In genomic region chr9:27476870-27477269, GRCh38 we compare ENCODE assay signal across 25 cellular contexts. TPM values are rescaled to one million over a fixed set of nuclear protein-coding genes. Genes with fewer than 3 reads are reported as not detected.
DNase-seq lines count a peak whose midpoint lies in the region; ATAC-seq, FAIRE-seq and TF ChIP-seq lines count a peak whose summit lies in the region.
"Had no signal": no experiment of that assay in that cellular context is flagged by ENCODE, and none has a peak within 500 bp of the region (broad histone marks: within the 10 kb centered on the region; RNA-seq: fewer than 3 reads in every experiment).

No MANE protein-coding gene starts in this region.

- H3K36me3 ChIP-seq in GM23338 (ENCODE audit: insufficient read depth) (peaks cover 3% of the 10 kb centered on the region; the same call in 1 of the 2 replicates), H1 (ENCODE audit: control insufficient read depth in 2 of 4, insufficient read depth in 4 of 4, low read length in 3 of 4) (peaks cover 0 to 3% (median 0%) of the 10 kb centered on the region in 4 experiments; a peak in 2 of 8 replicates)

- no peaks in the 10 kb centered on the region for H3K9me2 ChIP-seq in GM23338 (ENCODE audit: insufficient read depth)

- H3K9ac ChIP-seq in H1 (replicated peaks in 1 of 4; ENCODE audit: extremely low read depth in 1 of 4, low read depth in 3 of 4, low read length in 3 of 4) = no peak overlapping the region
- H3K9ac ChIP-seq: BLaER1 treated with 17β-estradiol and CSF1 and Interleukin-3, amounts not matched to agents 10 nM and 100 nM had no signal

- no peaks in the 10 kb centered on the region for H3K23me2 ChIP-seq in H1 (ENCODE audit: low read depth, low read length)

- H3K27ac ChIP-seq in GM23338 (ENCODE audit: low read depth) = no peak overlapping the region
- no peak overlapping the region for H3K27ac ChIP-seq in H1 (ENCODE audit: low read depth, low read length)
- H3K27ac ChIP-seq: BLaER1 treated with 17β-estradiol and CSF1 and Interleukin-3, amounts not matched to agents 10 nM and 100 nM had no signal

- no peaks in the 10 kb centered on the region for H3K79me1 ChIP-seq in H1 (ENCODE audit: low read depth, low read length)

- H3K4me3 Mint-ChIP-seq in GM23338 (no peak overlapping the region), nephron progenitor cell (no peak overlapping the region)
- H3K4me3 Mint-ChIP-seq in stimulated activated naive B cell treated with anti-CD40 and anti-IgM and Interleukin-4, amounts not matched to agents 10 μg/mL and 1 μg/mL and 100 μg/mL, for 72 hours = no peak overlapping the region
- H3K4me3 Mint-ChIP-seq: CD8-positive, alpha-beta T cell; HFFc6 had no signal

- H3K9me3 ChIP-seq in H1 (ENCODE audit: insufficient read depth in 2 of 2, low read depth in 1 of 2, low read length in 1 of 2) = peaks cover 5 to 8% of the 10 kb centered on the region in 2 experiments

- H3K9me3 Mint-ChIP-seq in GM23338 (peaks cover 20% of the 10 kb centered on the region), nephron progenitor cell (peaks cover 33% of the 10 kb centered on the region)
- H3K9me3 Mint-ChIP-seq in stimulated activated naive B cell treated with anti-CD40 and anti-IgM and Interleukin-4, amounts not matched to agents 10 μg/mL and 1 μg/mL and 100 μg/mL, for 72 hours = peaks cover 2 to 5% of the 10 kb centered on the region in 2 donors
- H3K9me3 Mint-ChIP-seq: HFFc6 had no signal

- H3K4me1 Mint-ChIP-seq in GM23338 (peaks cover 20% of the 10 kb centered on the region), nephron progenitor cell (peaks cover 41% of the 10 kb centered on the region)
- peaks cover 33 to 93% of the 10 kb centered on the region in 2 donors for H3K4me1 Mint-ChIP-seq in stimulated activated naive B cell treated with anti-CD40 and anti-IgM and Interleukin-4, amounts not matched to agents 10 μg/mL and 1 μg/mL and 100 μg/mL, for 72 hours

- no peaks in the 10 kb centered on the region; the same call in none of the 2 replicates for H3K4me1 ChIP-seq in GM23338 (ENCODE audit: insufficient read depth)
- H3K4me1 ChIP-seq in H1 (replicated peaks in 1 of 4; ENCODE audit: control insufficient read depth in 3 of 4, insufficient read depth in 4 of 4, low read length in 3 of 4) = peaks cover 0 to 3% (median 0%) of the 10 kb centered on the region in 4 experiments; a peak in 1 of 7 replicates

- no peak overlapping the region for H3K18ac ChIP-seq in H1 (ENCODE audit: extremely low read depth, low read length)

- no peak for FAIRE-seq in H1 (lab: Jason Lieb, UNC)
- FAIRE-seq: GM12891, GM19239, H54, HTR-8/SVneo had no signal

- no peak overlapping the region for H2BK15ac ChIP-seq in H1 (ENCODE audit: low read length)

- H3K4me3 ChIP-seq in GM23338 = no peak overlapping the region
- H3K4me3 ChIP-seq in H1 (ENCODE audit: extremely low read depth in 1 of 4, insufficient read depth in 2 of 4, low read depth in 3 of 4, low read length in 4 of 4) = no peak overlapping the region
- H3K4me3 ChIP-seq: BLaER1 treated with 17β-estradiol and CSF1 and Interleukin-3, amounts not matched to agents 10 nM and 100 nM had no signal

- H2BK12ac ChIP-seq in H1 (ENCODE audit: low read depth, low read length) = no peak overlapping the region

- no peak overlapping the region for H4K5ac ChIP-seq in H1 (ENCODE audit: insufficient read length, low read depth, low read length)

- POLR2A ChIA-PET in H1 (lab: Charles Lee; ENCODE audit: partially characterized antibody) = no interaction called here

- ATAC-seq in GM23338 (peak; percentile 55), HG02840 (IDR thresholded peaks at IDR 0.05; ENCODE audit: low FRiP score, unreplicated experiment) (no peak)
- ATAC-seq in stimulated activated naive B cell treated with anti-CD40 and anti-IgM and Interleukin-4, amounts not matched to agents 10 μg/mL and 1 μg/mL and 100 μg/mL, for 72 hours (replicated peaks) = no peak
- ATAC-seq: CD8-positive, alpha-beta T cell; HCT116 had no signal

- H3K23ac ChIP-seq in H1 (ENCODE audit: insufficient read length) = no peak overlapping the region

- H4K20me1 ChIP-seq in GM23338 (replicated peaks; ENCODE audit: insufficient read depth) = no peaks in the 10 kb centered on the region
- H4K20me1 ChIP-seq in H1 (replicated peaks in 1 of 2; ENCODE audit: control insufficient read depth in 1 of 2, insufficient read depth in 2 of 2, low read length in 2 of 2) = no peaks in the 10 kb centered on the region
- H4K20me1 ChIP-seq: BLaER1 treated with 17β-estradiol and CSF1 and Interleukin-3, amounts not matched to agents 10 nM and 100 nM had no signal

- H3K27me3 ChIP-seq in GM23338 (ENCODE audit: insufficient read depth) = no peaks in the 10 kb centered on the region
- no peaks in the 10 kb centered on the region for H3K27me3 ChIP-seq in H1 (replicated peaks in 1 of 4; ENCODE audit: control insufficient read depth in 3 of 4, extremely low read depth in 1 of 4, insufficient read depth in 3 of 4, low read length in 3 of 4)
- H3K27me3 ChIP-seq: BLaER1 treated with 17β-estradiol and CSF1 and Interleukin-3, amounts not matched to agents 10 nM and 100 nM had no signal

- 86% methylated on average over 4 of the region's 4 CpGs; no CpG with 5 or more reads in 1 of the 2 experiments for WGBS in H1 (ENCODE audit: extremely low coverage in 1 of 2, insufficient coverage in 1 of 2, insufficient read length in 1 of 2, insufficient replicate concordance in 2 of 2, low coverage in 1 of 2, low lambda C conversion rate in 2 of 2, missing lambda C conversion rate in 1 of 2), 2 experiments

- H3K27me3 Mint-ChIP-seq in GM23338 (ENCODE audit: insufficient read depth, low read depth, poor library complexity) (no peaks in the 10 kb centered on the region), nephron progenitor cell (ENCODE audit: low read depth, poor library complexity) (no peaks in the 10 kb centered on the region)
- no peaks in the 10 kb centered on the region for H3K27me3 Mint-ChIP-seq in stimulated activated naive B cell treated with anti-CD40 and anti-IgM and Interleukin-4, amounts not matched to agents 10 μg/mL and 1 μg/mL and 100 μg/mL, for 72 hours

- TF ChIP-seq EP300 in H1 (IDR thresholded peaks at IDR 0.05; ENCODE audit: borderline replicate concordance in 1 of 2, low read depth in 2 of 2, low read length in 2 of 2) = no peak

- H3K4ac ChIP-seq in H1 (replicated peaks; ENCODE audit: insufficient read length, low read depth, low read length) = no peak overlapping the region

- no peaks in the 10 kb centered on the region; the same call in 1 of the 2 replicates for H3K79me2 ChIP-seq in GM23338 (replicated peaks; ENCODE audit: insufficient read depth)
- H3K79me2 ChIP-seq in H1 (ENCODE audit: control insufficient read depth in 1 of 2, insufficient read depth in 2 of 2, low read length in 2 of 2) = peaks cover 0 to 5% of the 10 kb centered on the region in 2 experiments; a peak in 1 of 4 replicates

- H3K27ac Mint-ChIP-seq in GM23338 = peak overlapping the region; percentile 63; the same call in 1 of the 2 replicates
- peak overlapping the region; percentile 11 for H3K27ac Mint-ChIP-seq in nephron progenitor cell
- H3K27ac Mint-ChIP-seq in stimulated activated naive B cell treated with anti-CD40 and anti-IgM and Interleukin-4, amounts not matched to agents 10 μg/mL and 1 μg/mL and 100 μg/mL, for 72 hours = peak overlapping the region; percentile 70
- H3K27ac Mint-ChIP-seq: CD8-positive, alpha-beta T cell; HFFc6 had no signal

- H4K91ac ChIP-seq in H1 (replicated peaks; ENCODE audit: insufficient read length, low read length) = no peak overlapping the region

- no peak overlapping the region for H4K8ac ChIP-seq in H1 (ENCODE audit: extremely low read depth, insufficient read depth, low read length)

- no peaks in the 10 kb centered on the region for H3F3A ChIP-seq in GM23338 (replicated peaks; ENCODE audit: low read depth)

- H2BK5ac ChIP-seq in H1 (ENCODE audit: low read depth, low read length) = no peak overlapping the region

- H3K56ac ChIP-seq in H1 (replicated peaks; ENCODE audit: insufficient read length, low read depth, low read length) = no peak overlapping the region

- CTCF ChIA-PET in H1 (lab: Charles Lee; ENCODE audit: partially characterized antibody) = interaction anchor here (6.9 kb wide), 1 partner anchor 12 kb away, joined by 28 read pairs; no protein-coding TSS in a partner anchor

- no peak for TF ChIP-seq POLR2A in H1 (IDR thresholded peaks at IDR 0.05; ENCODE audit: control extremely low read depth in 1 of 2, low read depth in 2 of 2, low read length in 2 of 2)

- H3K36me3 Mint-ChIP-seq in GM23338 (ENCODE audit: low read depth) (peaks cover 42% of the 10 kb centered on the region), nephron progenitor cell (ENCODE audit: low read depth) (peaks cover 59% of the 10 kb centered on the region)
- H3K36me3 Mint-ChIP-seq in stimulated activated naive B cell treated with anti-CD40 and anti-IgM and Interleukin-4, amounts not matched to agents 10 μg/mL and 1 μg/mL and 100 μg/mL, for 72 hours = peaks cover 2 to 19% of the 10 kb centered on the region in 2 donors

- TF ChIP-seq RAD21 in H1 (IDR thresholded peaks at IDR 0.05 in 1 of 2, conservative IDR thresholded peaks at IDR 0.05 in 1 of 2; ENCODE audit: low read depth in 2 of 2, low read length in 2 of 2) = no peak

- H2AFZ ChIP-seq in GM23338 (no peak overlapping the region), H1 (ENCODE audit: low read length) (no peak overlapping the region)

- no peak overlapping the region for H2BK120ac ChIP-seq in H1 (replicated peaks; ENCODE audit: low read depth, low read length)

- TF ChIP-seq CTCF in GM23338 (conservative IDR thresholded peaks at IDR 0.05; ENCODE audit: low read depth in 2 of 2) (no peak), H1 (IDR thresholded peaks at IDR 0.05; ENCODE audit: control extremely low read depth in 1 of 3, insufficient read depth in 1 of 3, low read depth in 1 of 3, low read length in 3 of 3) (no peak), nephron progenitor cell (IDR thresholded peaks at IDR 0.05) (no peak)

- no peak for DNase-seq in GM23338 (ENCODE audit: low spot score)
- no peak for DNase-seq in H1 (ENCODE audit: low read depth in 1 of 2, low spot score in 2 of 2)
- no peak for DNase-seq in nephron progenitor cell
- DNase-seq in stimulated activated naive B cell treated with anti-CD40 and anti-IgM and Interleukin-4, amounts not matched to agents 10 μg/mL and 1 μg/mL and 100 μg/mL, for 72 hours = no peak
- DNase-seq in NCI-H345 treated with DMSO at 0.1 percent for 48 hours (lab: John Stamatoyannopoulos, UW; ENCODE audit: unreplicated experiment) = no peak
- DNase-seq in NCI-H1105 treated with DMSO at 0.1 percent for 48 hours (lab: John Stamatoyannopoulos, UW) = no peak
- DNase-seq: 8988T; Calu3; CD8-positive, alpha-beta T cell; DMS 273 treated with DMSO at 0.1 percent for 48 hours; DMS53; DND-41; EL; HFFc6; IMR-90 had no signal

- no peak overlapping the region for H2BK20ac ChIP-seq in H1 (ENCODE audit: low read length)

- no peak overlapping the region for H2AK5ac ChIP-seq in H1 (ENCODE audit: low read depth, low read length)

- no peak overlapping the region for H3K14ac ChIP-seq in H1 (ENCODE audit: insufficient read length)

- no peak overlapping the region for H3K4me2 ChIP-seq in GM23338
- no peak overlapping the region for H3K4me2 ChIP-seq in H1 (ENCODE audit: insufficient read depth in 1 of 2, low read depth in 2 of 2, low read length in 2 of 2)

RNA-seq across cellular contexts. Expression of gene IFNK, which starts 47.2 kb away (rescaled TPM):
- total RNA-seq in GM23338 (2014; rRNA removed; shearing (Covaris generic)) = not detected in 2 replicates
- polyA plus RNA-seq in GM23338 (2016; fragmentation: Nextera tagmentation; extraction: Ambion mirVana) (not detected in 2 replicates), H1 (2011; rRNA removed) (not detected in 2 replicates)
- not detected in 2 replicates for total RNA-seq in H1 (2021; fragmentation: NEBNext Ultra II Directional; extraction: Animal tissue kit (Norgen Biotek cat#: 25700))
- not detected for polyA plus RNA-seq in H1 (2011; cell fraction: cytosol; rRNA removed)
- polyA plus RNA-seq in H1 (2011; cell fraction: nucleus; rRNA removed) = not detected
- 0.14 to 0.16 TPM in 2 of 4 replicates, not detected in the others for polyA plus RNA-seq in H1 (2012, experiment 1 of 2)
- not detected for polyA plus RNA-seq in H1 (2012, experiment 2 of 2)
- not detected for polyA plus RNA-seq in H1 (2013, experiment 1 of 2)
- polyA plus RNA-seq in H1 (2013, experiment 2 of 2) = not detected
- not detected in 2 replicates for polyA minus RNA-seq in H1 (2011; rRNA and poly(A)+ RNA removed)
- not detected for polyA minus RNA-seq in H1 (2011; cell fraction: cytosol; rRNA and poly(A)+ RNA removed)
- polyA minus RNA-seq in H1 (2011; cell fraction: nucleus; rRNA and poly(A)+ RNA removed) = not detected
- total RNA-seq: A673; Calu3; CD8-positive, alpha-beta T cell; G401; HFFc6; IMR-90 had no signal
- polyA plus RNA-seq: AG04450, IMR-90 had no signal

RNA-seq across cellular contexts. Expression of gene MOB3B, which starts 52.7 kb away (rescaled TPM):
- 12.1 and 12.4 TPM in 2 replicates for total RNA-seq in GM23338 (2014; rRNA removed; shearing (Covaris generic))
- polyA plus RNA-seq in GM23338 (2016; fragmentation: Nextera tagmentation; extraction: Ambion mirVana) (7.6 and 8.1 TPM in 2 replicates), H1 (2011; rRNA removed) (6.9 and 12.7 TPM in 2 replicates)
- 14.9 and 16.1 TPM in 2 replicates for total RNA-seq in H1 (2021; fragmentation: NEBNext Ultra II Directional; extraction: Animal tissue kit (Norgen Biotek cat#: 25700))
- polyA plus RNA-seq in H1 (2011; cell fraction: cytosol; rRNA removed) = 8.9 TPM
- polyA plus RNA-seq in H1 (2011; cell fraction: nucleus; rRNA removed) = 5.2 TPM
- 9.6 to 12.9 TPM (median 10.4 TPM) in 4 replicates for polyA plus RNA-seq in H1 (2012, experiment 1 of 2)
- 5.1 TPM for polyA plus RNA-seq in H1 (2012, experiment 2 of 2)
- polyA plus RNA-seq in H1 (2013, experiment 1 of 2) = 13.6 TPM
- 14.4 TPM for polyA plus RNA-seq in H1 (2013, experiment 2 of 2)
- 29.0 and 38.6 TPM in 2 replicates for polyA minus RNA-seq in H1 (2011; rRNA and poly(A)+ RNA removed)
- polyA minus RNA-seq in H1 (2011; cell fraction: cytosol; rRNA and poly(A)+ RNA removed) = 10.9 TPM
- polyA minus RNA-seq in H1 (2011; cell fraction: nucleus; rRNA and poly(A)+ RNA removed) = 20.8 TPM
- total RNA-seq: G401, HFFc6 had no signal

Comparison
In these comparisons a context has a peak if more than half of its experiments do, and no peak if none do; other contexts are left out.
1. H3K27ac Mint-ChIP-seq: peak in every context shown above with its lines; median percentile 70 in stimulated activated naive B cell treated with anti-CD40 and anti-IgM and Interleukin-4, amounts not matched to agents 10 μg/mL and 1 μg/mL and 100 μg/mL, for 72 hours; 63 in GM23338; 11 in nephron progenitor cell.